25 cellular contexts compared by ENCODE assay signal in genomic region chr1:232990176-232990723, GRCh38.
"Had no signal": no experiment of that assay in that cellular context is flagged by ENCODE, and none has a peak within 500 bp of the region (broad histone marks: within the 10 kb centered on the region; RNA-seq: fewer than 3 reads in every experiment).

No MANE protein-coding gene starts in this region.

- H3K27me3 ChIP-seq: dorsolateral prefrontal cortex, heart left ventricle, neutrophil, spleen, suprapubic skin, thyroid gland had no signal

- H3K4me1 ChIP-seq: spleen, suprapubic skin, thyroid gland had no signal

- H3K27me3 Mint-ChIP-seq: naive B cell, type B pancreatic cell had no signal

- H3K36me3 ChIP-seq: heart left ventricle, neutrophil, thyroid gland had no signal

- DNase-seq: cortex of kidney; dorsolateral prefrontal cortex; effector CD8-positive, alpha-beta T cell; heart left ventricle; hippocampal formation; left colon; left ventricle myocardium superior; mesenchymal stem cell; naive B cell; posterior cingulate gyrus; spleen; stimulated activated CD4-positive, alpha-beta T cell treated with anti-CD3 and anti-CD28 coated beads, Interleukin-15, amount 100 ng/mL, for 24 hours; stimulated activated CD4-positive, alpha-beta T cell treated with anti-CD3 and anti-CD28 coated beads, Interleukin-1b, Interleukin-23, amount 100 ng/mL, for 48 hours; stimulated activated naive CD4-positive, alpha-beta T cell; thyroid gland had no signal

- FAIRE-seq: endometrium, frontal cortex, urothelium cell line had no signal

- H3K27ac ChIP-seq: dorsolateral prefrontal cortex, heart left ventricle, neutrophil, spleen, suprapubic skin, thyroid gland had no signal

- H3K9me3 ChIP-seq: neutrophil, suprapubic skin, thyroid gland had no signal

- H3K27ac Mint-ChIP-seq: nephron, type B pancreatic cell had no signal

- H3K4me3 Mint-ChIP-seq: nephron, type B pancreatic cell had no signal

- H3K4me3 ChIP-seq: dorsolateral prefrontal cortex, heart left ventricle, lung, spleen, suprapubic skin, thyroid gland had no signal

- H3K4me1 Mint-ChIP-seq: naive B cell had no signal

- ATAC-seq: esophagus mucosa, heart left ventricle, left colon, left ventricle myocardium superior, sciatic nerve had no signal
